In genomic region chr13:37173214-37173613, GRCh38 we compare ENCODE assay signal across 18 cellular contexts.
DNase-seq lines count a peak whose midpoint lies in the region; ATAC-seq and TF ChIP-seq lines count a peak whose summit lies in the region.
"Had no signal": no experiment of that assay in that cellular context is flagged by ENCODE, and none has a peak within 500 bp of the region (broad histone marks: within the 10 kb centered on the region; RNA-seq: fewer than 3 reads in every experiment).

No MANE protein-coding gene starts in this region.

- no peaks in the 10 kb centered on the region for H3K9me3 ChIP-seq in IMR-90 (ENCODE audit: control insufficient read depth, insufficient read depth, low read length)
- H3K9me3 ChIP-seq in mesenchymal stem cell (ENCODE audit: control insufficient read depth, low read length) = no peaks in the 10 kb centered on the region
- H3K9me3 ChIP-seq: colonic mucosa had no signal

- POLR2A ChIA-PET in IMR-90 (lab: Charles Lee; ENCODE audit: unreplicated experiment) = no interaction called here

- ATAC-seq in IMR-90 (ENCODE audit: low read depth) = peak; percentile 58
- ATAC-seq in GM21737 (IDR thresholded peaks at IDR 0.05; ENCODE audit: unreplicated experiment) = no peak
- ATAC-seq: activated naive CD8-positive, alpha-beta T cell treated with anti-CD3 and anti-CD28 coated beads, Interleukin-2, amount 50 U/mL, for 24 hours; activated T-cell treated with anti-CD3 and anti-CD28 coated beads, Interleukin-2, amount 50 U/mL, for 72 hours had no signal

- peak overlapping the region; percentile 76; the same call in 2 of the 3 replicates for H2BK15ac ChIP-seq in IMR-90 (ENCODE audit: low read depth, low read length)
- no peak overlapping the region for H2BK15ac ChIP-seq in mesenchymal stem cell (ENCODE audit: low read depth, poor library complexity, severe bottlenecking)

- TF ChIP-seq CTCF in AG09319 (IDR thresholded peaks at IDR 0.05; ENCODE audit: low read depth, low read length) = peak; percentile 24
- TF ChIP-seq CTCF in IMR-90 (conservative IDR thresholded peaks at IDR 0.05; ENCODE audit: low read depth, low read length) = no peak
- TF ChIP-seq CTCF in cardiac fibroblast (IDR thresholded peaks at IDR 0.05; ENCODE audit: low read depth, low read length) = no peak

- H3K9ac ChIP-seq in IMR-90 (ENCODE audit: low read depth, low read length) (no peak overlapping the region), mesenchymal stem cell (ENCODE audit: low read length) (peak overlapping the region; percentile 26)

- H2BK5ac ChIP-seq in IMR-90 (ENCODE audit: low read depth, low read length, poor library complexity, severe bottlenecking) = peak overlapping the region; percentile 1
- no peak overlapping the region for H2BK5ac ChIP-seq in mesenchymal stem cell (ENCODE audit: low read depth, low read length, poor library complexity, severe bottlenecking)

- in situ Hi-C loops in IMR-90 (cut with MboI; ENCODE audit: low sequenced_read_pairs) = no loop called here

- intact Hi-C loops in IMR-90 (cut with micrococcal nuclease) = no loop called here

- H2BK12ac ChIP-seq in mesenchymal stem cell (ENCODE audit: low read length in 2 of 2) = no peak overlapping the region

- no peak overlapping the region for H4K5ac ChIP-seq in IMR-90 (ENCODE audit: low read depth, low read length)

- peak overlapping the region; percentile 65 for H2BK20ac ChIP-seq in IMR-90 (ENCODE audit: low read depth, low read length)

- H3K27me3 ChIP-seq in IMR-90 (ENCODE audit: control insufficient read depth, insufficient read depth, low read length) (no peaks in the 10 kb centered on the region), mesenchymal stem cell (ENCODE audit: control insufficient read depth in 1 of 2, insufficient read depth in 1 of 2, low read length in 2 of 2) (no peaks in the 10 kb centered on the region)
- H3K27me3 ChIP-seq: colonic mucosa had no signal

- peaks cover 9% of the 10 kb centered on the region for H3K4me1 ChIP-seq in IMR-90 (ENCODE audit: control insufficient read depth, insufficient read depth, low read length)
- no peaks in the 10 kb centered on the region for H3K4me1 ChIP-seq in mesenchymal stem cell (ENCODE audit: control insufficient read depth, insufficient read depth, low read depth, low read length)
- H3K4me1 ChIP-seq: colonic mucosa had no signal

- no peak for TF ChIP-seq POLR2A in IMR-90 (IDR thresholded peaks at IDR 0.05; ENCODE audit: low read depth, low read length)

- no peaks in the 10 kb centered on the region for H4K20me1 ChIP-seq in IMR-90 (ENCODE audit: insufficient read depth, low read length)

- H3K79me1 ChIP-seq in IMR-90 (ENCODE audit: low read depth in 1 of 2, low read length in 2 of 2) (no peaks in the 10 kb centered on the region), mesenchymal stem cell (replicated peaks; ENCODE audit: low read length, poor library complexity, severe bottlenecking) (no peaks in the 10 kb centered on the region)

- no peak overlapping the region for H2AK9ac ChIP-seq in IMR-90 (replicated peaks; ENCODE audit: low read depth, low read length, poor library complexity)

- no peaks in the 10 kb centered on the region for H3K9me1 ChIP-seq in IMR-90 (ENCODE audit: insufficient read depth, low read length)

- H2AK5ac ChIP-seq in IMR-90 (ENCODE audit: low read depth, low read length) = no peak overlapping the region
- H2AK5ac ChIP-seq in mesenchymal stem cell (ENCODE audit: low read length, severe bottlenecking) = no peak overlapping the region

- WGBS in IMR-90 (ENCODE audit: extremely low coverage in 2 of 2, insufficient read length in 1 of 2), 2 experiments = 10% methylated on average over 2 of the region's 3 CpGs; no CpG with 5 or more reads in 1 of the 2 experiments
- 65% methylated on average over 3 of the region's 3 CpGs for WGBS in mesenchymal stem cell

- H3K23ac ChIP-seq in IMR-90 (ENCODE audit: low read depth, low read length) (no peak overlapping the region), mesenchymal stem cell (ENCODE audit: low read length in 2 of 2) (no peak overlapping the region)

- BruUV-seq in IMR-90 (replicated peaks; lab: Mats Ljungman, UMichigan) = no TSS peak

- 0 out of 2 replicates have a peak, but pooled peaks have one; percentile 10 for TF ChIP-seq RAD21 in IMR-90 (IDR thresholded peaks at IDR 0.05; ENCODE audit: low read length)

- H3K36me3 ChIP-seq in IMR-90 (ENCODE audit: control insufficient read depth, insufficient read depth, low read length) (no peaks in the 10 kb centered on the region), mesenchymal stem cell (ENCODE audit: control insufficient read depth in 1 of 2, insufficient read depth in 2 of 2, low read depth in 1 of 2, low read length in 2 of 2) (no peaks in the 10 kb centered on the region)
- H3K36me3 ChIP-seq: colonic mucosa had no signal

- H2AFZ ChIP-seq in IMR-90 (replicated peaks; ENCODE audit: low read length, poor library complexity) = no peak overlapping the region
- no peak overlapping the region for H2AFZ ChIP-seq in mesenchymal stem cell (ENCODE audit: low read depth, low read length)

- DNase-seq in AG09319 (ENCODE audit: extremely low read depth, low read depth) (peak; percentile 78), IMR-90 (peak; percentile 89), cardiac fibroblast (ENCODE audit: low read depth in 2 of 2) (peak; percentile 54 to 75), mesenchymal stem cell (peak; percentile 31), GM19240 (ENCODE audit: insufficient read length, low spot score) (no peak), NCI-H2196 (lab: John Stamatoyannopoulos, UW; ENCODE audit: unreplicated experiment) (no peak)
- no peak for DNase-seq in activated effector memory CD4-positive, alpha-beta T cell treated with Interleukin-2 at 50 U/mL for 16 hours
- DNase-seq: activated CD4-positive, alpha-beta T cell treated with anti-CD3 and anti-CD28 coated beads, Interleukin-2, amount 50 U/mL, for 48 hours; activated naive CD8-positive, alpha-beta T cell treated with anti-CD3 and anti-CD28 coated beads, Interleukin-2, amount 50 U/mL, for 24 hours; activated T-cell treated with anti-CD3 and anti-CD28 coated beads, Interleukin-2, amount 50 U/mL, for 72 hours; colonic mucosa; erythroblast; hypothalamus; Kasumi-1; left cardiac atrium; NCI-H146; NCI-H446 treated with DMSO at 0.1 percent for 48 hours had no signal

- no peak overlapping the region; the same call in 1 of the 2 replicates for H3K27ac ChIP-seq in IMR-90 (ENCODE audit: insufficient read depth, low read length)
- H3K27ac ChIP-seq in mesenchymal stem cell (ENCODE audit: low read length, poor library complexity, severe bottlenecking) = no peak overlapping the region
- H3K27ac ChIP-seq: colonic mucosa had no signal

- peak overlapping the region; percentile 45; the same call in 1 of the 2 replicates for H4K91ac ChIP-seq in IMR-90 (ENCODE audit: insufficient read depth, low read depth, low read length)
- H4K91ac ChIP-seq in mesenchymal stem cell (ENCODE audit: low read length) = no peak overlapping the region

- CTCF ChIA-PET in IMR-90 (lab: Yijun Ruan, JAX) = interaction anchor here (1.3 kb wide), 1 partner anchor 16 kb away, joined by 3 read pairs; no protein-coding TSS in a partner anchor

- no peak overlapping the region for H3K18ac ChIP-seq in IMR-90 (ENCODE audit: low read depth, low read length)
- H3K18ac ChIP-seq in mesenchymal stem cell (ENCODE audit: low read depth in 1 of 2, low read length in 2 of 2) = no peak overlapping the region

- H3K14ac ChIP-seq in IMR-90 (replicated peaks; ENCODE audit: low read depth, low read length) (0 out of 2 replicates have a peak overlapping the region, but pooled peaks have one; percentile 34), mesenchymal stem cell (ENCODE audit: low read length in 2 of 2) (no peak overlapping the region)

- H2BK120ac ChIP-seq in IMR-90 (ENCODE audit: low read depth, low read length) (peak overlapping the region; percentile 77), mesenchymal stem cell (ENCODE audit: low read depth, low read length) (no peak overlapping the region)

- dilution Hi-C loops in IMR-90 (cut with HindIII; ENCODE audit: low sequenced_read_pairs, unreplicated experiment) = no loop called here

- H3K4me3 ChIP-seq in IMR-90 (ENCODE audit: insufficient read depth, low read depth, low read length) (no peak overlapping the region), cardiac fibroblast (replicated peaks in 1 of 2; ENCODE audit: low read depth in 2 of 2, low read length in 2 of 2) (no peak overlapping the region), mesenchymal stem cell (ENCODE audit: insufficient read depth in 1 of 2, low read depth in 1 of 2, low read length in 2 of 2) (no peak overlapping the region)
- H3K4me3 ChIP-seq: colonic mucosa had no signal

- H3K4me2 ChIP-seq in IMR-90 (ENCODE audit: low read depth, low read length) (0 out of 2 replicates have a peak overlapping the region, but pooled peaks have one; percentile 25), mesenchymal stem cell (ENCODE audit: low read length, poor library complexity, severe bottlenecking) (no peak overlapping the region)

- 0 out of 2 replicates have a peak overlapping the region, but pooled peaks have one; percentile 24 for H3K56ac ChIP-seq in IMR-90 (ENCODE audit: extremely low read depth, insufficient read depth, low read length)

- peak overlapping the region in 1 of 2 experiments; percentile 36; a peak in 2 of 4 replicates for H4K8ac ChIP-seq in IMR-90 (ENCODE audit: low read depth in 2 of 2, low read length in 2 of 2)
- no peak overlapping the region for H4K8ac ChIP-seq in mesenchymal stem cell (ENCODE audit: low read length)

- H3K4ac ChIP-seq in IMR-90 (ENCODE audit: low read depth, low read length) (peak overlapping the region; percentile 42; the same call in 1 of the 2 replicates), mesenchymal stem cell (ENCODE audit: low read depth in 1 of 2, low read length in 2 of 2) (no peak overlapping the region)

TF ChIP-seq in IMR-90, 13 proteins besides CTCF, POLR2A, EP300 and RAD21:
- TF ChIP-seq CEBPB (IDR thresholded peaks at IDR 0.05; ENCODE audit: low read depth, low read length) (peak; percentile 51; the same call in 1 of the 2 replicates), CHD1 (IDR thresholded peaks at IDR 0.05; ENCODE audit: low read depth, low read length) (no peak)

Comparison
In these comparisons a context has a peak if more than half of its experiments do, and no peak if none do; other contexts are left out.
1. DNase-seq: peak in AG09319 (single experiment), IMR-90 (single experiment), cardiac fibroblast (2 of 2) and mesenchymal stem cell (single experiment); none in GM19240 (single experiment), activated effector memory CD4-positive, alpha-beta T cell treated with Interleukin-2 at 50 U/mL for 16 hours (single experiment) and NCI-H2196 (single experiment).